Comparison of ENCODE assay signal across 9 cellular contexts in the genomic region with DNA sequence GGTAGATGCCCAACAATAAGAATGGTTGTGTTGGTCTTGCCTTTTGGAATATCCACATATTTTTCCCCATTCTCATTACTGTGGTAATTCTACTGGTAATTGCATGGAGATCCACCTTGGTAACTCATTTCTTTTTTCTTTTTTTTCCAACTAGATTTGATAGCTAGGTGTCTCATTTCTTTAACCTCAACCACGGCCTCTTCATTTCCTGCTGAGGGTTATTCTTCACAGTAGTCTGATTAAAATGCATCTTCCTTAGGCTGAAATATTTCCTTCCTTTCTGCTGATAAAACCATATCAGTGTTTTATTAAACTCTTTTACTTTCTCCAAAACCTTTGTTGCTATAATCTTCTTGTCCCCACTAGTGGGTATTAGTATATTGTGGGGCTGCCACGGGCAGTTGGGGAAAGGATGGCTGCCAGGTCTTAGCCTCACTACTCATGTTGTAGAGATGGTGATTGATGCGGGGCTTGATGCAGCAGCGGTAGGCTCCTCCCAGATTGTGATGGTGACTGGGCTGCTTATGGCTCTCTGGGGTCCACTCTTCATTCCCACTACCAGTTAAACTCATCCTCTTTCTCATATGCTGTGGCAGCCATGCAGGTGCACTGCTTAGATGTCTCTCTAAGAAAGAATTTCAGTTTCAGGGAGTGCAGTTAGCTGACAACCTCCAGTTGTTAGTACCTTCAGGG. TPM values are rescaled to one million over a fixed set of nuclear protein-coding genes. Genes with fewer than 3 reads are reported as not detected.
DNase-seq lines count a peak whose midpoint lies in the region; ATAC-seq and TF ChIP-seq lines count a peak whose summit lies in the region.
"Had no signal": no experiment of that assay in that cellular context is flagged by ENCODE, and none has a peak within 500 bp of the region (broad histone marks: within the 10 kb centered on the region; RNA-seq: fewer than 3 reads in every experiment).

No MANE protein-coding gene starts in this region.

- H3K9me3 ChIP-seq in OCI-LY3 (ENCODE audit: insufficient read depth, low read length) = no peaks in the 10 kb centered on the region
- H3K9me3 ChIP-seq in trophoblast cell (ENCODE audit: insufficient read depth, low read depth, low read length) = no peaks in the 10 kb centered on the region
- H3K9me3 ChIP-seq in neural progenitor cell (ENCODE audit: low read depth) = no peaks in the 10 kb centered on the region

- H3F3A ChIP-seq in neural progenitor cell (ENCODE audit: low read depth) = no peaks in the 10 kb centered on the region

- CTCF ChIA-PET in activated CD4-positive, alpha-beta T cell treated with anti-CD3 and anti-CD28 coated beads for 36 hours (lab: Charles Lee) = no interaction called here

- no peak overlapping the region for H2BK5ac ChIP-seq in trophoblast cell (ENCODE audit: low read depth, low read length, poor library complexity)

- H3K27me3 ChIP-seq in OCI-LY3 (ENCODE audit: low read depth, low read length) (no peaks in the 10 kb centered on the region), trophoblast cell (ENCODE audit: insufficient read depth, low read length) (no peaks in the 10 kb centered on the region), neural progenitor cell (no peaks in the 10 kb centered on the region)

- no peaks in the 10 kb centered on the region for H3K27me3 Mint-ChIP-seq in activated CD4-positive, alpha-beta T cell treated with anti-CD3 and anti-CD28 coated beads for 36 hours
- H3K27me3 Mint-ChIP-seq in neural progenitor cell (ENCODE audit: insufficient read depth, low read depth) = peaks cover 2% of the 10 kb centered on the region

- H3K4me3 Mint-ChIP-seq in activated CD4-positive, alpha-beta T cell treated with anti-CD3 and anti-CD28 coated beads for 36 hours = peak overlapping the region; percentile 5
- no peak overlapping the region for H3K4me3 Mint-ChIP-seq in neural progenitor cell

- no peak overlapping the region for H3K14ac ChIP-seq in trophoblast cell (ENCODE audit: low read length)

- WGBS in trophoblast cell (ENCODE audit: extremely low coverage, insufficient coverage, insufficient read length) = no CpG with 5 or more reads among the region's 4 CpGs

- H3K36me3 ChIP-seq in OCI-LY3 (replicated peaks; ENCODE audit: low read depth, low read length) = no peaks in the 10 kb centered on the region
- H3K36me3 ChIP-seq in trophoblast cell (ENCODE audit: control insufficient read depth in 1 of 2, insufficient read depth in 2 of 2, low read length in 2 of 2) = peaks cover 0 to 2% of the 10 kb centered on the region in 2 experiments
- H3K36me3 ChIP-seq in neural progenitor cell = no peaks in the 10 kb centered on the region

- H4K12ac ChIP-seq in trophoblast cell (ENCODE audit: low read depth, low read length) = no peak overlapping the region

- H3K4me1 ChIP-seq in OCI-LY3 (ENCODE audit: low read length) = peaks cover 12% of the 10 kb centered on the region
- H3K4me1 ChIP-seq in trophoblast cell (ENCODE audit: control insufficient read depth in 1 of 2, insufficient read depth in 2 of 2, low read length in 2 of 2) = no peaks in the 10 kb centered on the region
- H3K4me1 ChIP-seq in neural progenitor cell = no peaks in the 10 kb centered on the region

- intact Hi-C loops in activated CD4-positive, alpha-beta T cell treated with anti-CD3 and anti-CD28 coated beads for 36 hours (cut with DNase I, micrococcal nuclease) = loop anchor here (2.0 to 5.0 kb wide), 3 partner anchors 27 to 115 kb away; a partner anchor contains a TSS

- peaks cover 75% of the 10 kb centered on the region for H3K79me2 ChIP-seq in OCI-LY3 (ENCODE audit: low read length)
- no peaks in the 10 kb centered on the region for H3K79me2 ChIP-seq in trophoblast cell (ENCODE audit: control insufficient read depth, insufficient read depth, low read length, poor library complexity)
- peaks cover 100% of the 10 kb centered on the region for H3K79me2 ChIP-seq in neural progenitor cell (ENCODE audit: low read depth)

- H3K27ac Mint-ChIP-seq in activated CD4-positive, alpha-beta T cell treated with anti-CD3 and anti-CD28 coated beads for 36 hours = peak overlapping the region; percentile 84
- no peak overlapping the region for H3K27ac Mint-ChIP-seq in neural progenitor cell

- H2AFZ ChIP-seq in OCI-LY3 (ENCODE audit: low read depth, low read length) (no peak overlapping the region), trophoblast cell (ENCODE audit: insufficient read depth, low read length, poor library complexity) (no peak overlapping the region), neural progenitor cell (replicated peaks) (no peak overlapping the region)

- H3K4ac ChIP-seq in trophoblast cell (ENCODE audit: low read depth, low read length) = peak overlapping the region; percentile 30

- H3K23ac ChIP-seq in trophoblast cell (ENCODE audit: low read length) = no peak overlapping the region

- H3K79me1 ChIP-seq in trophoblast cell (ENCODE audit: low read length) = no peaks in the 10 kb centered on the region

- no peak overlapping the region for H2BK12ac ChIP-seq in trophoblast cell (ENCODE audit: low read length)

- H4K20me1 ChIP-seq in OCI-LY3 (ENCODE audit: insufficient read depth, low read length) (peaks cover 20% of the 10 kb centered on the region), neural progenitor cell (ENCODE audit: low read depth) (peaks cover 45% of the 10 kb centered on the region)

- peak; percentile 46 for DNase-seq in activated CD4-positive, alpha-beta T cell treated with anti-CD3 and anti-CD28 coated beads for 36 hours
- no peak for DNase-seq in activated CD4-positive, alpha-beta T cell treated with anti-CD3 and anti-CD28 coated beads for 1 hour
- no peak for DNase-seq in trophoblast cell
- no peak for DNase-seq in left lobe of liver (ENCODE audit: low spot score)
- DNase-seq in neural progenitor cell (ENCODE audit: low spot score) = no peak
- no peak for DNase-seq in NCI-H774 (lab: John Stamatoyannopoulos, UW)
- DNase-seq: 8988T had no signal

- no peak overlapping the region for H3K4me3 ChIP-seq in OCI-LY3 (ENCODE audit: low read length)
- H3K4me3 ChIP-seq in trophoblast cell (ENCODE audit: low read depth, low read length) = no peak overlapping the region
- H3K4me3 ChIP-seq in neural progenitor cell = no peak overlapping the region

- H3K27ac ChIP-seq in OCI-LY3 (ENCODE audit: low read length) (no peak overlapping the region), trophoblast cell (ENCODE audit: low read depth, low read length) (no peak overlapping the region), neural progenitor cell (no peak overlapping the region)

- H3K18ac ChIP-seq in trophoblast cell (ENCODE audit: low read length) = no peak overlapping the region

- POLR2A ChIA-PET in activated CD4-positive, alpha-beta T cell treated with anti-CD3 and anti-CD28 coated beads for 36 hours (lab: Charles Lee) = interaction anchor here (0.6 to 1.0 kb wide), 3 partner anchors 12 to 71 kb away, joined by 3 to 4 read pairs (median 3); a partner anchor contains a TSS

- peaks cover 28% of the 10 kb centered on the region for H3K36me3 Mint-ChIP-seq in activated CD4-positive, alpha-beta T cell treated with anti-CD3 and anti-CD28 coated beads for 36 hours (ENCODE audit: low read depth)
- H3K36me3 Mint-ChIP-seq in neural progenitor cell = peaks cover 26% of the 10 kb centered on the region

- no peak overlapping the region for H2AK5ac ChIP-seq in trophoblast cell (ENCODE audit: low read length)

- peak overlapping the region; percentile 13; the same call in 1 of the 2 replicates for H3K4me2 ChIP-seq in OCI-LY3 (ENCODE audit: low read length)
- H3K4me2 ChIP-seq in trophoblast cell (ENCODE audit: low read length) = no peak overlapping the region
- no peak overlapping the region for H3K4me2 ChIP-seq in neural progenitor cell

- no peaks in the 10 kb centered on the region for H3K9me3 Mint-ChIP-seq in activated CD4-positive, alpha-beta T cell treated with anti-CD3 and anti-CD28 coated beads for 36 hours (ENCODE audit: low read depth)
- peaks cover 13% of the 10 kb centered on the region for H3K9me3 Mint-ChIP-seq in neural progenitor cell

- no peak overlapping the region for H4K91ac ChIP-seq in trophoblast cell (ENCODE audit: low read depth, low read length)

- peak; percentile 70 for ATAC-seq in activated CD4-positive, alpha-beta T cell treated with anti-CD3 and anti-CD28 coated beads for 36 hours
- ATAC-seq in HG02623 (IDR thresholded peaks at IDR 0.05; ENCODE audit: unreplicated experiment) (peak; percentile 62), left lobe of liver (no peak)

- H2BK120ac ChIP-seq in trophoblast cell (ENCODE audit: insufficient read depth, low read length, poor library complexity) = no peak overlapping the region

- H3K9ac ChIP-seq in OCI-LY3 (ENCODE audit: low read length) (no peak overlapping the region), trophoblast cell (ENCODE audit: low read length) (no peak overlapping the region), neural progenitor cell (no peak overlapping the region)

- TF ChIP-seq CTCF in OCI-LY3 (IDR thresholded peaks at IDR 0.05; ENCODE audit: low read depth, low read length) (no peak), neural progenitor cell (IDR thresholded peaks at IDR 0.05) (no peak)

- no peak overlapping the region for H4K8ac ChIP-seq in trophoblast cell (ENCODE audit: low read depth, low read length)

- peaks cover 54% of the 10 kb centered on the region for H3K4me1 Mint-ChIP-seq in activated CD4-positive, alpha-beta T cell treated with anti-CD3 and anti-CD28 coated beads for 36 hours
- H3K4me1 Mint-ChIP-seq in neural progenitor cell = no peaks in the 10 kb centered on the region

RNA-seq across cellular contexts. Expression of a gene that starts 35.9 kb away (rescaled TPM):
- total RNA-seq in activated CD4-positive, alpha-beta T cell treated with anti-CD3 and anti-CD28 coated beads for 36 hours = 100 to 1,000 TPM; 224 to 306 TPM
- 111 and 119 TPM in 2 replicates for polyA plus RNA-seq in trophoblast cell (2013)
- total RNA-seq in left lobe of liver (5.6 TPM), neural progenitor cell (ENCODE audit: low replicate concordance) (78.8 and 114 TPM in 2 replicates)

Comparison
In these comparisons a context has a peak if more than half of its experiments do, and no peak if none do; other contexts are left out.
1. RNA of a gene that starts 35.9 kb away (total RNA-seq): 224 to 306 TPM in activated CD4-positive, alpha-beta T cell treated with anti-CD3 and anti-CD28 coated beads for 36 hours and 78.8 to 114 TPM in neural progenitor cell; 5.6 TPM in left lobe of liver (single experiment); every median in the first group is over 10 times any median in the second.